1 cellular context compared by ENCODE assay signal in genomic region chr6:118893095-118893881, GRCh38.
A peak's percentile ranks its signal among the peaks of the same experiment; 100 is the strongest.
TF ChIP-seq lines count a peak whose summit lies in the region.

No MANE protein-coding gene starts in this region.

TF ChIP-seq in K562, 482 proteins besides CTCF, POLR2A, EP300 and RAD21 (continued from another document and continues in another):
- TF ChIP-seq KDM5B (IDR thresholded peaks at IDR 0.05; ENCODE audit: insufficient replicate concordance, low read depth, low read length), result no peak
- TF ChIP-seq MNT (conservative IDR thresholded peaks at IDR 0.05), result peak in 1 of 2 experiments; percentile 34; a peak in 2 of 4 replicates
- TF ChIP-seq, protein P1, sequence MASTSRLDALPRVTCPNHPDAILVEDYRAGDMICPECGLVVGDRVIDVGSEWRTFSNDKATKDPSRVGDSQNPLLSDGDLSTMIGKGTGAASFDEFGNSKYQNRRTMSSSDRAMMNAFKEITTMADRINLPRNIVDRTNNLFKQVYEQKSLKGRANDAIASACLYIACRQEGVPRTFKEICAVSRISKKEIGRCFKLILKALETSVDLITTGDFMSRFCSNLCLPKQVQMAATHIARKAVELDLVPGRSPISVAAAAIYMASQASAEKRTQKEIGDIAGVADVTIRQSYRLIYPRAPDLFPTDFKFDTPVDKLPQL (IDR thresholded peaks at IDR 0.05; ENCODE audit: extremely low read depth, insufficient read length), result no peak
- TF ChIP-seq, protein P2, sequence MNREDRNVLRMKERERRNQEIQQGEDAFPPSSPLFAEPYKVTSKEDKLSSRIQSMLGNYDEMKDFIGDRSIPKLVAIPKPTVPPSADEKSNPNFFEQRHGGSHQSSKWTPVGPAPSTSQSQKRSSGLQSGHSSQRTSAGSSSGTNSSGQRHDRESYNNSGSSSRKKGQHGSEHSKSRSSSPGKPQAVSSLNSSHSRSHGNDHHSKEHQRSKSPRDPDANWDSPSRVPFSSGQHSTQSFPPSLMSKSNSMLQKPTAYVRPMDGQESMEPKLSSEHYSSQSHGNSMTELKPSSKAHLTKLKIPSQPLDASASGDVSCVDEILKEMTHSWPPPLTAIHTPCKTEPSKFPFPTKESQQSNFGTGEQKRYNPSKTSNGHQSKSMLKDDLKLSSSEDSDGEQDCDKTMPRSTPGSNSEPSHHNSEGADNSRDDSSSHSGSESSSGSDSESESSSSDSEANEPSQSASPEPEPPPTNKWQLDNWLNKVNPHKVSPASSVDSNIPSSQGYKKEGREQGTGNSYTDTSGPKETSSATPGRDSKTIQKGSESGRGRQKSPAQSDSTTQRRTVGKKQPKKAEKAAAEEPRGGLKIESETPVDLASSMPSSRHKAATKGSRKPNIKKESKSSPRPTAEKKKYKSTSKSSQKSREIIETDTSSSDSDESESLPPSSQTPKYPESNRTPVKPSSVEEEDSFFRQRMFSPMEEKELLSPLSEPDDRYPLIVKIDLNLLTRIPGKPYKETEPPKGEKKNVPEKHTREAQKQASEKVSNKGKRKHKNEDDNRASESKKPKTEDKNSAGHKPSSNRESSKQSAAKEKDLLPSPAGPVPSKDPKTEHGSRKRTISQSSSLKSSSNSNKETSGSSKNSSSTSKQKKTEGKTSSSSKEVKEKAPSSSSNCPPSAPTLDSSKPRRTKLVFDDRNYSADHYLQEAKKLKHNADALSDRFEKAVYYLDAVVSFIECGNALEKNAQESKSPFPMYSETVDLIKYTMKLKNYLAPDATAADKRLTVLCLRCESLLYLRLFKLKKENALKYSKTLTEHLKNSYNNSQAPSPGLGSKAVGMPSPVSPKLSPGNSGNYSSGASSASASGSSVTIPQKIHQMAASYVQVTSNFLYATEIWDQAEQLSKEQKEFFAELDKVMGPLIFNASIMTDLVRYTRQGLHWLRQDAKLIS (CRISPR knock-in tag; IDR thresholded peaks at IDR 0.05), result no peak
- no peak for TF ChIP-seq PREB (CRISPR knock-in tag; IDR thresholded peaks at IDR 0.05)
- no peak for TF ChIP-seq ZFP30 (CRISPR knock-in tag; IDR thresholded peaks at IDR 0.05; ENCODE audit: borderline replicate concordance)
- peak; percentile 54; the same call in 1 of the 2 replicates for TF ChIP-seq SMAD3 (CRISPR knock-in tag; conservative IDR thresholded peaks at IDR 0.05)
- TF ChIP-seq MCM5 (IDR thresholded peaks at IDR 0.05; ENCODE audit: low read depth), result no peak
- no peak for TF ChIP-seq KHSRP (IDR thresholded peaks at IDR 0.05)
- no peak for TF ChIP-seq ZNF551 (CRISPR knock-in tag; IDR thresholded peaks at IDR 0.05)
- peak; percentile 62 for TF ChIP-seq TAF9B (IDR thresholded peaks at IDR 0.05; ENCODE audit: partially characterized antibody)
- 0 out of 2 replicates have a peak, but pooled peaks have one; percentile 40 for TF ChIP-seq ELF4 (CRISPR knock-in tag; IDR thresholded peaks at IDR 0.05)
- no peak for TF ChIP-seq SRSF3 (IDR thresholded peaks at IDR 0.05; ENCODE audit: insufficient read depth, low read length)
- TF ChIP-seq ZNF224 (CRISPR knock-in tag; IDR thresholded peaks at IDR 0.05), result no peak
- no peak for TF ChIP-seq CEBPB (tag; IDR thresholded peaks at IDR 0.05)
- TF ChIP-seq, protein P3, sequence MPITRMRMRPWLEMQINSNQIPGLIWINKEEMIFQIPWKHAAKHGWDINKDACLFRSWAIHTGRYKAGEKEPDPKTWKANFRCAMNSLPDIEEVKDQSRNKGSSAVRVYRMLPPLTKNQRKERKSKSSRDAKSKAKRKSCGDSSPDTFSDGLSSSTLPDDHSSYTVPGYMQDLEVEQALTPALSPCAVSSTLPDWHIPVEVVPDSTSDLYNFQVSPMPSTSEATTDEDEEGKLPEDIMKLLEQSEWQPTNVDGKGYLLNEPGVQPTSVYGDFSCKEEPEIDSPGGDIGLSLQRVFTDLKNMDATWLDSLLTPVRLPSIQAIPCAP (CRISPR knock-in tag; IDR thresholded peaks at IDR 0.05; ENCODE audit: borderline replicate concordance), result no peak
- TF ChIP-seq STAG1 (CRISPR knock-in tag; IDR thresholded peaks at IDR 0.05; ENCODE audit: borderline replicate concordance), result no peak
- TF ChIP-seq NFIX (CRISPR knock-in tag; IDR thresholded peaks at IDR 0.05; ENCODE audit: low read depth), result no peak
- no peak for TF ChIP-seq POLR2AphosphoS5 (IDR thresholded peaks at IDR 0.05; ENCODE audit: control insufficient read depth, insufficient read depth, low read depth, low read length)
- no peak for TF ChIP-seq TRIM28 (IDR thresholded peaks at IDR 0.05)
- no peak for TF ChIP-seq XRCC3 (IDR thresholded peaks at IDR 0.05)
- TF ChIP-seq BMI1 (IDR thresholded peaks at IDR 0.05; ENCODE audit: low read length), result no peak
- no peak for TF ChIP-seq TCF7L2 (IDR thresholded peaks at IDR 0.05; ENCODE audit: low read depth, low read length)
- TF ChIP-seq ZNF3 (CRISPR knock-in tag; IDR thresholded peaks at IDR 0.05), result no peak
- TF ChIP-seq TFE3 (CRISPR knock-in tag; IDR thresholded peaks at IDR 0.05), result no peak
- TF ChIP-seq CBX2 (IDR thresholded peaks at IDR 0.05; ENCODE audit: insufficient read depth, low read length, poor library complexity, severe bottlenecking), result no peak
- no peak for TF ChIP-seq NFYB (IDR thresholded peaks at IDR 0.05; ENCODE audit: extremely low read depth, insufficient read length)
- TF ChIP-seq TCFL5 (CRISPR knock-in tag; conservative IDR thresholded peaks at IDR 0.05), result no peak
- no peak for TF ChIP-seq SIRT6 (IDR thresholded peaks at IDR 0.05; ENCODE audit: low read depth, low read length)
- TF ChIP-seq ZNF347 (CRISPR knock-in tag; IDR thresholded peaks at IDR 0.05; ENCODE audit: low read depth), result no peak
- TF ChIP-seq STAT6 (CRISPR knock-in tag; IDR thresholded peaks at IDR 0.05), result no peak
- TF ChIP-seq RBM15 (IDR thresholded peaks at IDR 0.05; ENCODE audit: insufficient read depth, low read length), result no peak
- TF ChIP-seq TRIM24 (IDR thresholded peaks at IDR 0.05), result no peak
- no peak for TF ChIP-seq ZNF79 (CRISPR knock-in tag; IDR thresholded peaks at IDR 0.05; ENCODE audit: low read depth)
- no peak for TF ChIP-seq ZNF395 (CRISPR knock-in tag; IDR thresholded peaks at IDR 0.05)
- TF ChIP-seq ADNP (tag; IDR thresholded peaks at IDR 0.05), result no peak
- TF ChIP-seq PATZ1 (CRISPR knock-in tag; IDR thresholded peaks at IDR 0.05; ENCODE audit: borderline replicate concordance), result no peak
- no peak for TF ChIP-seq ARHGAP35 (IDR thresholded peaks at IDR 0.05; ENCODE audit: partially characterized antibody)
- peak; percentile 14 to 61; a peak in 2 of 4 replicates for TF ChIP-seq MLLT1 (IDR thresholded peaks at IDR 0.05)
- TF ChIP-seq NFRKB (IDR thresholded peaks at IDR 0.05; ENCODE audit: low read depth), result peak; percentile 94
- TF ChIP-seq ZNF197 (CRISPR knock-in tag; IDR thresholded peaks at IDR 0.05; ENCODE audit: low read depth), result no peak
- TF ChIP-seq ZNF23 (CRISPR knock-in tag; IDR thresholded peaks at IDR 0.05), result no peak
- no peak for TF ChIP-seq SIX5 (IDR thresholded peaks at IDR 0.05; ENCODE audit: borderline replicate concordance in 1 of 2, insufficient read depth in 1 of 2, low read depth in 1 of 2, low read length in 2 of 2)
- no peak for TF ChIP-seq U2AF1 (optimal IDR thresholded peaks at IDR 0.05; ENCODE audit: low read depth, low read length)
